ENCODE assay signal across 8 cellular contexts in the genomic region with DNA sequence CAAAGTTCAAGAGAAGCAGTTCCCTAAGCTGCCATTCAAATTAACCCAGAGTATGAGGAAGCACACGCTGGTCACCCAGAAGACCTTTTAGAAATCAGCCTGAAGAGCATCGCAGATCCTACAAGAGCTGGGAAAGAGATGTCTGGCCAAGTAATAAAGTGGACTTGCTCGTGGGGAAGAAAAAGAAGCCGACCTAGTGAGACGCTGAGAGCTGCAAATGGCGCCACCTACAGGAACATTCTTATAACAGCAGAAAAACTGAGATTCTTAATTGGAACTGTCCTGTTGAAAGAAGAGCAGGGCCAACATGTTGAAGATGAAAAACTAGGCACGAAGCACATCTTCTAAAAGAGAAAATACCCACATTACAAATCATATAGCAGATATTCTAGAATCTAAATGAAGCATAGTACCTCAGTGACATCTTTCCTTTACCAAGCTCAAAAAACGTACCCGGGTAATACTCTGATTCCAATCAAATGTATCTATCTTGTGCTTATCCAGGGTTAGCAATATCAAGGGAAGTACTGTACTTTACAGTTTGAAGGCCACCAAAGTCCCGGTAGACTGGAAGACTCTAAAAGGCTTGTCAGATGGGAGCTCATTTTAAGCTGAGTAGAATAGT. TPM values are rescaled to one million over a fixed set of nuclear protein-coding genes. Genes with fewer than 3 reads are reported as not detected.
DNase-seq lines count a peak whose midpoint lies in the region; ATAC-seq and TF ChIP-seq lines count a peak whose summit lies in the region.

No MANE protein-coding gene starts in this region.

- peaks cover 38% of the 10 kb centered on the region for H3K4me1 ChIP-seq in A673 (ENCODE audit: insufficient read depth, low read length, poor library complexity, severe bottlenecking)

- H3F3A ChIP-seq in SU-DHL-6 (ENCODE audit: insufficient read depth): no peaks in the 10 kb centered on the region

- TF ChIP-seq CTCF in A673 (conservative IDR thresholded peaks at IDR 0.05; ENCODE audit: low read depth, low read length) (peak; percentile 92), GM12875 (IDR thresholded peaks at IDR 0.05; ENCODE audit: borderline replicate concordance, insufficient read depth, low read depth, low read length) (peak; percentile 68), SU-DHL-6 (IDR thresholded peaks at IDR 0.05; ENCODE audit: insufficient read depth, low read length, poor library complexity, severe bottlenecking) (peak; percentile 73), astrocyte of the spinal cord (IDR thresholded peaks at IDR 0.05; ENCODE audit: low read depth, low read length) (peak; percentile 85)

- no peak overlapping the region for H2AFZ ChIP-seq in SU-DHL-6 (ENCODE audit: low read depth, low read length, severe bottlenecking)

- ATAC-seq in sciatic nerve (peak; percentile 54), GM21528 (IDR thresholded peaks at IDR 0.05; ENCODE audit: low FRiP score, unreplicated experiment) (no peak)

- in situ Hi-C loops in astrocyte of the spinal cord (cut with HindIII; ENCODE audit: low sequenced_read_pairs): no loop called here

- H3K9ac ChIP-seq in SU-DHL-6 (ENCODE audit: low read length): no peak overlapping the region

- H3K36me3 ChIP-seq in A673 (ENCODE audit: insufficient read depth, low read length, poor library complexity, severe bottlenecking): no peaks in the 10 kb centered on the region
- no peaks in the 10 kb centered on the region for H3K36me3 ChIP-seq in SU-DHL-6 (ENCODE audit: low read length)

- POLR2A ChIA-PET in A673 (lab: Charles Lee; ENCODE audit: low non-redundant PET): no interaction called here

- H3K27me3 ChIP-seq in A673 (replicated peaks; ENCODE audit: insufficient read depth, low read depth, low read length, poor library complexity) (no peaks in the 10 kb centered on the region), SU-DHL-6 (ENCODE audit: low read length) (no peaks in the 10 kb centered on the region)

- no peaks in the 10 kb centered on the region for H3K9me3 ChIP-seq in A673 (ENCODE audit: low read depth, low read length, poor library complexity, severe bottlenecking)
- no peaks in the 10 kb centered on the region for H3K9me3 ChIP-seq in SU-DHL-6 (ENCODE audit: insufficient read depth, low read length)

- no peaks in the 10 kb centered on the region for H3K9me2 ChIP-seq in SU-DHL-6 (replicated peaks; ENCODE audit: insufficient read depth, low read length)

- CTCF ChIA-PET in A673 (lab: Charles Lee): interaction anchor here (1.2 to 1.5 kb wide), 2 partner anchors 58 to 287 kb away, joined by 3 to 13 read pairs; no protein-coding TSS in a partner anchor

- H4K20me1 ChIP-seq in SU-DHL-6 (ENCODE audit: low read depth, low read length): no peaks in the 10 kb centered on the region

- no TSS peak for BruUV-seq in A673 (replicated peaks; lab: Mats Ljungman, UMichigan)

- no peak overlapping the region for H3K4me2 ChIP-seq in SU-DHL-6 (ENCODE audit: low read depth, low read length, poor library complexity, severe bottlenecking)

- DNase-seq in A673 (ENCODE audit: low spot score): peak; percentile 89
- peak; percentile 48 for DNase-seq in NCI-H128 (lab: John Stamatoyannopoulos, UW; ENCODE audit: unreplicated experiment)
- DNase-seq in astrocyte of the spinal cord (ENCODE audit: low read depth, low spot score): peak; percentile 84
- peak in 30 of 51 donors; percentile 6 to 86 (median 42) for DNase-seq in hypothalamus (lab: John Stamatoyannopoulos, UW)
- DNase-seq in sciatic nerve (ENCODE audit: low spot score): no peak

- no peaks in the 10 kb centered on the region for H3K79me2 ChIP-seq in SU-DHL-6 (ENCODE audit: insufficient read depth, low read length)

- intact Hi-C loops in A673 (cut with micrococcal nuclease; ENCODE audit: unreplicated experiment) (loop anchor here (1.0 to 5.0 kb wide), 5 partner anchors 87 to 858 kb away; partner anchors contain the start of gene VPS13A), sciatic nerve (cut with DNase I) (loop anchor here (5.0 to 10.0 kb wide), 2 partner anchors 61 to 598 kb away; no protein-coding TSS in a partner anchor)

- H3K4me3 ChIP-seq in A673 (ENCODE audit: low read depth, low read length, poor library complexity, severe bottlenecking): no peak overlapping the region
- H3K4me3 ChIP-seq in GM12875 (ENCODE audit: low read depth, low read length): no peak overlapping the region
- no peak overlapping the region for H3K4me3 ChIP-seq in SU-DHL-6 (ENCODE audit: insufficient read depth, low read length, poor library complexity, severe bottlenecking)
- no peak overlapping the region for H3K4me3 ChIP-seq in astrocyte of the spinal cord (ENCODE audit: low read depth, low read length)

- H3K27ac ChIP-seq in A673 (ENCODE audit: low read depth, low read length, poor library complexity, severe bottlenecking): no peak overlapping the region
- H3K27ac ChIP-seq in SU-DHL-6 (ENCODE audit: low read depth, low read length): no peak overlapping the region

RNA-seq across cellular contexts. Expression of gene GNAQ, which starts 3.9 kb away (rescaled TPM):
- total RNA-seq in A673 (2021) (68.6 and 69.9 TPM in 2 replicates), sciatic nerve (97.5 TPM)
